In the genomic region with DNA sequence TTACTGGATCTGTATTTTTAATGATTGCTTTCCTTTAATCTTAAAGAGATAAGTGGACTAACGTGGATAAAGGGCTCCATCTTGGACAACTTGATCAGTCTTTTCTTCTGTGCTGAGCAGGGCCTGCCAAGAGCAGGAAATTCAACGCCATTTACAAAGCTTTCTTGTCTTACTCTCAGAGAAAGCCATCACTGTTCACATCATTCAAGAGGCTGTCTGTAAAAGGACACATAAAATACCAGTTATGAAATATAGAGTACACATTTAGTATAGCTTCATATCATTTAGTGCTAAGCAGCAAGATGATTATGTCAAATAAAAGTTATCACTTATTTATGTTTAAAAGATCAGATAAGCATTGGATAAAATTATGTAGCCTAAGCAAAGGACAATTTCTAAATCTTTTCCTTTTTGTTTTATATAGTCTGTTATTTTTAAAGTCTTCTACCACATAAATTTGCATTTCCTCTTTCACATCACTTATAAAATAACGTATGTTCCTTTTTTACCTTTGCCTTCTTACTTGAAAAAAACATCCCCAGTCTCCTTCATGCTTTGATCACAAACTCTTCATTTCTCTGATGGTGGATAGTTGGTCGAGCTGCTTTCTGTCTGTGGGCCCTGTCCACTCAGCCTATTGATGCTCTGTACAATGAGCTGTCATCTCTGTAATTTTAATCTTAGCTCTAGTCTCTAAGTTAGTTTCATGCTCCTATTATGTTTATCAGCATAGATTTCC, we compare ENCODE assay signal across 2 cellular contexts.
TF ChIP-seq lines count a peak whose summit lies in the region.

No MANE protein-coding gene starts in this region.

TF ChIP-seq in SK-N-SH, 30 proteins besides CTCF, POLR2A, EP300 and RAD21 (continued from another document):
- TF ChIP-seq FOXM1 (IDR thresholded peaks at IDR 0.05; ENCODE audit: low read depth) = no peak
- no peak for TF ChIP-seq GABPA (IDR thresholded peaks at IDR 0.05; ENCODE audit: low read depth)
- no peak for TF ChIP-seq RFX5 (IDR thresholded peaks at IDR 0.05; ENCODE audit: low read length)
- no peak for TF ChIP-seq POLR2AphosphoS5 (IDR thresholded peaks at IDR 0.05; ENCODE audit: low read depth, low read length)
- TF ChIP-seq NRF1 (IDR thresholded peaks at IDR 0.05; ENCODE audit: low read depth, low read length) = no peak
- TF ChIP-seq, protein P1, sequence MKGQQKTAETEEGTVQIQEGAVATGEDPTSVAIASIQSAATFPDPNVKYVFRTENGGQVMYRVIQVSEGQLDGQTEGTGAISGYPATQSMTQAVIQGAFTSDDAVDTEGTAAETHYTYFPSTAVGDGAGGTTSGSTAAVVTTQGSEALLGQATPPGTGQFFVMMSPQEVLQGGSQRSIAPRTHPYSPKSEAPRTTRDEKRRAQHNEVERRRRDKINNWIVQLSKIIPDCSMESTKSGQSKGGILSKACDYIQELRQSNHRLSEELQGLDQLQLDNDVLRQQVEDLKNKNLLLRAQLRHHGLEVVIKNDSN (IDR thresholded peaks at IDR 0.05; ENCODE audit: borderline replicate concordance, low read depth) = no peak
- no peak for TF ChIP-seq FOSL2 (IDR thresholded peaks at IDR 0.05; ENCODE audit: borderline replicate concordance, low read depth)
- TF ChIP-seq, protein P2, sequence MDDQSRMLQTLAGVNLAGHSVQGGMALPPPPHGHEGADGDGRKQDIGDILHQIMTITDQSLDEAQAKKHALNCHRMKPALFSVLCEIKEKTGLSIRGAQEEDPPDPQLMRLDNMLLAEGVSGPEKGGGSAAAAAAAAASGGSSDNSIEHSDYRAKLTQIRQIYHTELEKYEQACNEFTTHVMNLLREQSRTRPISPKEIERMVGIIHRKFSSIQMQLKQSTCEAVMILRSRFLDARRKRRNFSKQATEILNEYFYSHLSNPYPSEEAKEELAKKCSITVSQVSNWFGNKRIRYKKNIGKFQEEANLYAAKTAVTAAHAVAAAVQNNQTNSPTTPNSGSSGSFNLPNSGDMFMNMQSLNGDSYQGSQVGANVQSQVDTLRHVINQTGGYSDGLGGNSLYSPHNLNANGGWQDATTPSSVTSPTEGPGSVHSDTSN (IDR thresholded peaks at IDR 0.05) = no peak
- TF ChIP-seq JUND (IDR thresholded peaks at IDR 0.05) = no peak
- no peak for TF ChIP-seq TAF1 (IDR thresholded peaks at IDR 0.05; ENCODE audit: borderline replicate concordance, low read depth, low read length)
- no peak for TF ChIP-seq SIN3A (IDR thresholded peaks at IDR 0.05; ENCODE audit: borderline replicate concordance, low read depth, low read length)
- no peak for TF ChIP-seq YY1 (IDR thresholded peaks at IDR 0.05; ENCODE audit: low read depth)
- TF ChIP-seq NFIC (IDR thresholded peaks at IDR 0.05; ENCODE audit: borderline replicate concordance) = no peak
- TF ChIP-seq, protein P3, sequence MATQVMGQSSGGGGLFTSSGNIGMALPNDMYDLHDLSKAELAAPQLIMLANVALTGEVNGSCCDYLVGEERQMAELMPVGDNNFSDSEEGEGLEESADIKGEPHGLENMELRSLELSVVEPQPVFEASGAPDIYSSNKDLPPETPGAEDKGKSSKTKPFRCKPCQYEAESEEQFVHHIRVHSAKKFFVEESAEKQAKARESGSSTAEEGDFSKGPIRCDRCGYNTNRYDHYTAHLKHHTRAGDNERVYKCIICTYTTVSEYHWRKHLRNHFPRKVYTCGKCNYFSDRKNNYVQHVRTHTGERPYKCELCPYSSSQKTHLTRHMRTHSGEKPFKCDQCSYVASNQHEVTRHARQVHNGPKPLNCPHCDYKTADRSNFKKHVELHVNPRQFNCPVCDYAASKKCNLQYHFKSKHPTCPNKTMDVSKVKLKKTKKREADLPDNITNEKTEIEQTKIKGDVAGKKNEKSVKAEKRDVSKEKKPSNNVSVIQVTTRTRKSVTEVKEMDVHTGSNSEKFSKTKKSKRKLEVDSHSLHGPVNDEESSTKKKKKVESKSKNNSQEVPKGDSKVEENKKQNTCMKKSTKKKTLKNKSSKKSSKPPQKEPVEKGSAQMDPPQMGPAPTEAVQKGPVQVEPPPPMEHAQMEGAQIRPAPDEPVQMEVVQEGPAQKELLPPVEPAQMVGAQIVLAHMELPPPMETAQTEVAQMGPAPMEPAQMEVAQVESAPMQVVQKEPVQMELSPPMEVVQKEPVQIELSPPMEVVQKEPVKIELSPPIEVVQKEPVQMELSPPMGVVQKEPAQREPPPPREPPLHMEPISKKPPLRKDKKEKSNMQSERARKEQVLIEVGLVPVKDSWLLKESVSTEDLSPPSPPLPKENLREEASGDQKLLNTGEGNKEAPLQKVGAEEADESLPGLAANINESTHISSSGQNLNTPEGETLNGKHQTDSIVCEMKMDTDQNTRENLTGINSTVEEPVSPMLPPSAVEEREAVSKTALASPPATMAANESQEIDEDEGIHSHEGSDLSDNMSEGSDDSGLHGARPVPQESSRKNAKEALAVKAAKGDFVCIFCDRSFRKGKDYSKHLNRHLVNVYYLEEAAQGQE (IDR thresholded peaks at IDR 0.05; ENCODE audit: low read depth, low read length) = no peak

TF ChIP-seq in SK-N-SH treated with all-trans-retinoic acid at 6 μM for 48 hours, 23 proteins besides CTCF, POLR2A, EP300 and RAD21:
- TF ChIP-seq, protein P4, sequence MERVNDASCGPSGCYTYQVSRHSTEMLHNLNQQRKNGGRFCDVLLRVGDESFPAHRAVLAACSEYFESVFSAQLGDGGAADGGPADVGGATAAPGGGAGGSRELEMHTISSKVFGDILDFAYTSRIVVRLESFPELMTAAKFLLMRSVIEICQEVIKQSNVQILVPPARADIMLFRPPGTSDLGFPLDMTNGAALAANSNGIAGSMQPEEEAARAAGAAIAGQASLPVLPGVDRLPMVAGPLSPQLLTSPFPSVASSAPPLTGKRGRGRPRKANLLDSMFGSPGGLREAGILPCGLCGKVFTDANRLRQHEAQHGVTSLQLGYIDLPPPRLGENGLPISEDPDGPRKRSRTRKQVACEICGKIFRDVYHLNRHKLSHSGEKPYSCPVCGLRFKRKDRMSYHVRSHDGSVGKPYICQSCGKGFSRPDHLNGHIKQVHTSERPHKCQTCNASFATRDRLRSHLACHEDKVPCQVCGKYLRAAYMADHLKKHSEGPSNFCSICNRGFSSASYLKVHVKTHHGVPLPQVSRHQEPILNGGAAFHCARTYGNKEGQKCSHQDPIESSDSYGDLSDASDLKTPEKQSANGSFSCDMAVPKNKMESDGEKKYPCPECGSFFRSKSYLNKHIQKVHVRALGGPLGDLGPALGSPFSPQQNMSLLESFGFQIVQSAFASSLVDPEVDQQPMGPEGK (CRISPR knock-in tag; IDR thresholded peaks at IDR 0.05; ENCODE audit: borderline replicate concordance) = no peak
- TF ChIP-seq, protein P5, sequence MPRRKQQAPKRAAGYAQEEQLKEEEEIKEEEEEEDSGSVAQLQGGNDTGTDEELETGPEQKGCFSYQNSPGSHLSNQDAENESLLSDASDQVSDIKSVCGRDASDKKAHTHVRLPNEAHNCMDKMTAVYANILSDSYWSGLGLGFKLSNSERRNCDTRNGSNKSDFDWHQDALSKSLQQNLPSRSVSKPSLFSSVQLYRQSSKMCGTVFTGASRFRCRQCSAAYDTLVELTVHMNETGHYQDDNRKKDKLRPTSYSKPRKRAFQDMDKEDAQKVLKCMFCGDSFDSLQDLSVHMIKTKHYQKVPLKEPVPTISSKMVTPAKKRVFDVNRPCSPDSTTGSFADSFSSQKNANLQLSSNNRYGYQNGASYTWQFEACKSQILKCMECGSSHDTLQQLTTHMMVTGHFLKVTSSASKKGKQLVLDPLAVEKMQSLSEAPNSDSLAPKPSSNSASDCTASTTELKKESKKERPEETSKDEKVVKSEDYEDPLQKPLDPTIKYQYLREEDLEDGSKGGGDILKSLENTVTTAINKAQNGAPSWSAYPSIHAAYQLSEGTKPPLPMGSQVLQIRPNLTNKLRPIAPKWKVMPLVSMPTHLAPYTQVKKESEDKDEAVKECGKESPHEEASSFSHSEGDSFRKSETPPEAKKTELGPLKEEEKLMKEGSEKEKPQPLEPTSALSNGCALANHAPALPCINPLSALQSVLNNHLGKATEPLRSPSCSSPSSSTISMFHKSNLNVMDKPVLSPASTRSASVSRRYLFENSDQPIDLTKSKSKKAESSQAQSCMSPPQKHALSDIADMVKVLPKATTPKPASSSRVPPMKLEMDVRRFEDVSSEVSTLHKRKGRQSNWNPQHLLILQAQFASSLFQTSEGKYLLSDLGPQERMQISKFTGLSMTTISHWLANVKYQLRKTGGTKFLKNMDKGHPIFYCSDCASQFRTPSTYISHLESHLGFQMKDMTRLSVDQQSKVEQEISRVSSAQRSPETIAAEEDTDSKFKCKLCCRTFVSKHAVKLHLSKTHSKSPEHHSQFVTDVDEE (CRISPR knock-in tag; IDR thresholded peaks at IDR 0.05) = no peak
- TF ChIP-seq SNAI2 (CRISPR knock-in tag; IDR thresholded peaks at IDR 0.05) (no peak), BACH2 (CRISPR knock-in tag; IDR thresholded peaks at IDR 0.05; ENCODE audit: borderline replicate concordance) (no peak), ISL1 (CRISPR knock-in tag; IDR thresholded peaks at IDR 0.05) (no peak), ZNF70 (CRISPR knock-in tag; IDR thresholded peaks at IDR 0.05) (no peak), ZNF565 (CRISPR knock-in tag; conservative IDR thresholded peaks at IDR 0.05; ENCODE audit: low read depth) (no peak), RARB (CRISPR knock-in tag; IDR thresholded peaks at IDR 0.05) (no peak), ZFP30 (CRISPR knock-in tag; IDR thresholded peaks at IDR 0.05) (no peak), ZFP3 (CRISPR knock-in tag; IDR thresholded peaks at IDR 0.05) (no peak)
- TF ChIP-seq, protein P6, sequence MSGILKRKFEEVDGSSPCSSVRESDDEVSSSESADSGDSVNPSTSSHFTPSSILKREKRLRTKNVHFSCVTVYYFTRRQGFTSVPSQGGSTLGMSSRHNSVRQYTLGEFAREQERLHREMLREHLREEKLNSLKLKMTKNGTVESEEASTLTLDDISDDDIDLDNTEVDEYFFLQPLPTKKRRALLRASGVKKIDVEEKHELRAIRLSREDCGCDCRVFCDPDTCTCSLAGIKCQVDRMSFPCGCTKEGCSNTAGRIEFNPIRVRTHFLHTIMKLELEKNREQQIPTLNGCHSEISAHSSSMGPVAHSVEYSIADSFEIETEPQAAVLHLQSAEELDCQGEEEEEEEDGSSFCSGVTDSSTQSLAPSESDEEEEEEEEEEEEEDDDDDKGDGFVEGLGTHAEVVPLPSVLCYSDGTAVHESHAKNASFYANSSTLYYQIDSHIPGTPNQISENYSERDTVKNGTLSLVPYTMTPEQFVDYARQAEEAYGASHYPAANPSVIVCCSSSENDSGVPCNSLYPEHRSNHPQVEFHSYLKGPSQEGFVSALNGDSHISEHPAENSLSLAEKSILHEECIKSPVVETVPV (CRISPR knock-in tag; IDR thresholded peaks at IDR 0.05) = no peak
- TF ChIP-seq, protein P7, sequence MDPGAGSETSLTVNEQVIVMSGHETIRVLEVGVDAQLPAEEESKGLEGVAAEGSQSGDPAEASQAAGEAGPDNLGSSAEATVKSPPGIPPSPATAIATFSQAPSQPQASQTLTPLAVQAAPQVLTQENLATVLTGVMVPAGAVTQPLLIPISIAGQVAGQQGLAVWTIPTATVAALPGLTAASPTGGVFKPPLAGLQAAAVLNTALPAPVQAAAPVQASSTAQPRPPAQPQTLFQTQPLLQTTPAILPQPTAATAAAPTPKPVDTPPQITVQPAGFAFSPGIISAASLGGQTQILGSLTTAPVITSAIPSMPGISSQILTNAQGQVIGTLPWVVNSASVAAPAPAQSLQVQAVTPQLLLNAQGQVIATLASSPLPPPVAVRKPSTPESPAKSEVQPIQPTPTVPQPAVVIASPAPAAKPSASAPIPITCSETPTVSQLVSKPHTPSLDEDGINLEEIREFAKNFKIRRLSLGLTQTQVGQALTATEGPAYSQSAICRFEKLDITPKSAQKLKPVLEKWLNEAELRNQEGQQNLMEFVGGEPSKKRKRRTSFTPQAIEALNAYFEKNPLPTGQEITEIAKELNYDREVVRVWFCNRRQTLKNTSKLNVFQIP (CRISPR knock-in tag; IDR thresholded peaks at IDR 0.05; ENCODE audit: borderline replicate concordance, low read depth) = no peak
